11 cellular contexts compared by ENCODE assay signal in genomic region chr5:114018178-114018577, GRCh38.
DNase-seq lines count a peak whose midpoint lies in the region; ATAC-seq and TF ChIP-seq lines count a peak whose summit lies in the region.
"Had no signal": no experiment of that assay in that cellular context is flagged by ENCODE, and none has a peak within 500 bp of the region (broad histone marks: within the 10 kb centered on the region; RNA-seq: fewer than 3 reads in every experiment).

No MANE protein-coding gene starts in this region.

- H3K9ac ChIP-seq in neural cell (ENCODE audit: low read length) = no peak overlapping the region

- H3K4me3 ChIP-seq in HFF-Myc (replicated peaks; ENCODE audit: low read depth, low read length) = no peak overlapping the region
- H3K4me3 ChIP-seq in neural cell (ENCODE audit: low read length) = peak overlapping the region; percentile 4
- H3K4me3 ChIP-seq: prostate gland had no signal

- intact Hi-C loops in Calu3 (cut with micrococcal nuclease; ENCODE audit: unreplicated experiment) = loop anchor here (1.0 kb wide), 1 partner anchor 432 kb away; no protein-coding TSS in a partner anchor
- intact Hi-C loops in activated CD4-positive, alpha-beta T cell treated with anti-CD3 and anti-CD28 coated beads for 36 hours (cut with DNase I, micrococcal nuclease) = no loop called here

- H3K4me3 Mint-ChIP-seq in Calu3 (ENCODE audit: low read depth, unreplicated experiment) = no peak overlapping the region
- H3K4me3 Mint-ChIP-seq in T-cell = no peak overlapping the region
- no peak overlapping the region for H3K4me3 Mint-ChIP-seq in activated CD4-positive, alpha-beta T cell treated with anti-CD3 and anti-CD28 coated beads for 36 hours
- H3K4me3 Mint-ChIP-seq: activated T-helper 1 cell treated with anti-CD3 and anti-CD28 coated beads, Interleukin-12 subunit alpha, Interleukin-12 subunit beta, Interleukin-2, Interleukin-4 antibody, amounts not matched to agents 30 ng/mL and 10 ng/mL and 1 ng/mL, durations not matched to agents 14 hours and 24 hours and 36 hours had no signal

- H3K27ac ChIP-seq in neural cell (ENCODE audit: low read length) = peak overlapping the region; percentile 26
- H3K27ac ChIP-seq: HL-60, prostate gland had no signal

- no TSS peak for BruUV-seq in Calu3 (replicated peaks; lab: Mats Ljungman, UMichigan)

- H3K4me1 Mint-ChIP-seq in Calu3 (ENCODE audit: low read depth, unreplicated experiment) (no peaks in the 10 kb centered on the region), T-cell (no peaks in the 10 kb centered on the region)
- H3K4me1 Mint-ChIP-seq in activated CD4-positive, alpha-beta T cell treated with anti-CD3 and anti-CD28 coated beads for 36 hours = no peaks in the 10 kb centered on the region

- CTCF ChIA-PET in Calu3 (lab: Charles Lee) (interaction anchor here (0.8 to 0.9 kb wide), 2 partner anchors 406 to 432 kb away, joined by 3 read pairs; no protein-coding TSS in a partner anchor), T-cell (lab: Charles Lee) (no interaction called here)
- CTCF ChIA-PET in activated CD4-positive, alpha-beta T cell treated with anti-CD3 and anti-CD28 coated beads for 36 hours (lab: Charles Lee) = no interaction called here

- ATAC-seq in GM21515 (IDR thresholded peaks at IDR 0.05; ENCODE audit: unreplicated experiment) = no peak
- ATAC-seq in T-cell (replicated peaks in 1 of 4) = no peak
- ATAC-seq in activated CD4-positive, alpha-beta T cell treated with anti-CD3 and anti-CD28 coated beads for 36 hours = no peak

- peak; percentile 46 for TF ChIP-seq EP300 in neural cell (conservative IDR thresholded peaks at IDR 0.05; ENCODE audit: poor library complexity, severe bottlenecking)

- H3K9me2 ChIP-seq in neural cell (ENCODE audit: insufficient read depth, low read length) = no peaks in the 10 kb centered on the region

- no peaks in the 10 kb centered on the region for H3K27me3 ChIP-seq in neural cell (ENCODE audit: insufficient read depth, low read depth, low read length)

- no peaks in the 10 kb centered on the region for H3K79me2 ChIP-seq in neural cell (replicated peaks; ENCODE audit: insufficient read depth, low read length)

- H4K20me1 ChIP-seq in neural cell (ENCODE audit: insufficient read depth) = no peaks in the 10 kb centered on the region

- H2AFZ ChIP-seq in neural cell (ENCODE audit: low read depth, low read length) = no peak overlapping the region

- no peaks in the 10 kb centered on the region for H3F3A ChIP-seq in neural cell (ENCODE audit: insufficient read depth, low read length, poor library complexity, severe bottlenecking)

- no peaks in the 10 kb centered on the region for H3K9me3 Mint-ChIP-seq in Calu3 (ENCODE audit: low read depth, unreplicated experiment)
- peaks cover 0 to 8% (median 7%) of the 10 kb centered on the region in 3 donors for H3K9me3 Mint-ChIP-seq in T-cell
- H3K9me3 Mint-ChIP-seq in activated CD4-positive, alpha-beta T cell treated with anti-CD3 and anti-CD28 coated beads for 36 hours (ENCODE audit: low read depth) = no peaks in the 10 kb centered on the region
- H3K9me3 Mint-ChIP-seq: activated T-helper 1 cell treated with anti-CD3 and anti-CD28 coated beads, Interleukin-12 subunit alpha, Interleukin-12 subunit beta, Interleukin-2, Interleukin-4 antibody, amounts not matched to agents 30 ng/mL and 10 ng/mL and 1 ng/mL, durations not matched to agents 14 hours and 24 hours and 36 hours had no signal

- H3K36me3 ChIP-seq in neural cell (ENCODE audit: insufficient read depth, low read length) = no peaks in the 10 kb centered on the region
- H3K36me3 ChIP-seq: prostate gland had no signal

- peak; percentile 17 for TF ChIP-seq CTCF in Calu3 (IDR thresholded peaks at IDR 0.05; ENCODE audit: unreplicated experiment)
- peak; percentile 13 for TF ChIP-seq CTCF in HFF-Myc (IDR thresholded peaks at IDR 0.05; ENCODE audit: low read depth, low read length, missing control alignments)
- TF ChIP-seq CTCF in neural cell (IDR thresholded peaks at IDR 0.05; ENCODE audit: poor library complexity, severe bottlenecking) = peak; percentile 72

- no peak for DNase-seq in Calu3
- DNase-seq in HFF-Myc (ENCODE audit: extremely low read depth, low read depth) = no peak
- peak; percentile 51 for DNase-seq in cerebellum (ENCODE audit: low spot score)
- DNase-seq in T-cell = no peak
- DNase-seq in activated CD4-positive, alpha-beta T cell treated with anti-CD3 and anti-CD28 coated beads for 36 hours = no peak
- DNase-seq: NCI-H1436 treated with DMSO at 0.1 percent for 48 hours had no signal

- POLR2A ChIA-PET in T-cell (lab: Charles Lee) = interaction anchor here in 1 of 2 donors (0.6 kb wide), 1 partner anchor 18 kb away, joined by 6 read pairs; no protein-coding TSS in a partner anchor
- POLR2A ChIA-PET in activated CD4-positive, alpha-beta T cell treated with anti-CD3 and anti-CD28 coated beads for 36 hours (lab: Charles Lee) = no interaction called here

- H3K9me3 ChIP-seq in neural cell (ENCODE audit: low read length) = no peaks in the 10 kb centered on the region
- H3K9me3 ChIP-seq: prostate gland had no signal

- H3K27ac Mint-ChIP-seq in Calu3 (ENCODE audit: unreplicated experiment) = no peak overlapping the region
- H3K27ac Mint-ChIP-seq in T-cell = no peak overlapping the region
- no peak overlapping the region for H3K27ac Mint-ChIP-seq in activated CD4-positive, alpha-beta T cell treated with anti-CD3 and anti-CD28 coated beads for 36 hours
- H3K27ac Mint-ChIP-seq: activated T-helper 1 cell treated with anti-CD3 and anti-CD28 coated beads, Interleukin-12 subunit alpha, Interleukin-12 subunit beta, Interleukin-2, Interleukin-4 antibody, amounts not matched to agents 30 ng/mL and 10 ng/mL and 1 ng/mL, durations not matched to agents 14 hours and 24 hours and 36 hours had no signal

- H3K27me3 Mint-ChIP-seq in Calu3 (ENCODE audit: unreplicated experiment) (no peaks in the 10 kb centered on the region), T-cell (no peaks in the 10 kb centered on the region)
- H3K27me3 Mint-ChIP-seq in activated CD4-positive, alpha-beta T cell treated with anti-CD3 and anti-CD28 coated beads for 36 hours = no peaks in the 10 kb centered on the region

- no peak overlapping the region for H3K4me2 ChIP-seq in neural cell (ENCODE audit: low read length)

- no peaks in the 10 kb centered on the region for H3K36me3 Mint-ChIP-seq in Calu3 (ENCODE audit: insufficient read depth, unreplicated experiment)
- no peaks in the 10 kb centered on the region for H3K36me3 Mint-ChIP-seq in T-cell
- H3K36me3 Mint-ChIP-seq in activated CD4-positive, alpha-beta T cell treated with anti-CD3 and anti-CD28 coated beads for 36 hours (ENCODE audit: low read depth) = no peaks in the 10 kb centered on the region

- TF ChIP-seq RAD21 in neural cell (conservative IDR thresholded peaks at IDR 0.05) = peak; percentile 77

TF ChIP-seq in neural cell, 6 proteins besides CTCF, POLR2A, EP300 and RAD21:
- TF ChIP-seq TAF1 (IDR thresholded peaks at IDR 0.05; ENCODE audit: low read depth) (no peak), SMC3 (conservative IDR thresholded peaks at IDR 0.05; ENCODE audit: poor library complexity) (peak; percentile 81), POLR2AphosphoS5 (IDR thresholded peaks at IDR 0.05) (peak; percentile 29), REST (IDR thresholded peaks at IDR 0.05; ENCODE audit: borderline replicate concordance) (peak; percentile 39), MXI1 (conservative IDR thresholded peaks at IDR 0.05; ENCODE audit: poor library complexity, severe bottlenecking) (no peak), EZH2 (IDR thresholded peaks at IDR 0.05; ENCODE audit: borderline replicate concordance, insufficient read depth, low read length, poor library complexity, severe bottlenecking) (no peak)

Comparison
In these comparisons a context has a peak if more than half of its experiments do, and no peak if none do; other contexts are left out.
1. CTCF ChIP-seq: peak in every context shown above with its lines; median percentile 72 in neural cell; 17 in Calu3; 13 in HFF-Myc.